In the genomic region with DNA sequence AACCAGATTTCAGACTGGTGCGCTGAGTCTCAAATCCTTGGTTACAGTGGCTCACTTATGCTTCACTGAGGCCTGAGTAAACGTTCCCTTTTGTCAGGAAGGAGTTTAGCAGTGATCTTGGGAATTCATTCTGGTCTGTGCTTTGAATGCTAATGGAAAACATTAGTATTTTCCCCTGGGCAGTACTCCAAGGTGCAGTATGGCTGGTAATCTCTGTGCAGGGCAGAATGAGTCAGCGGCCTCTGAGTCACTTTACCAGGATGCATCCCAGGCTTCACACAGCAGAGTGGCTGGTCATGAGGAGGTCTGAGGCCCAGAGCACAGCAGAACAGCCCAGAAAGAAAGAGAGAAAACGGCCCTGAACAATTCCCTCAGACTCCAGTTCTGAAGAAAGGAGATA, we compare ENCODE assay signal across 10 cellular contexts. TPM values are rescaled to one million over a fixed set of nuclear protein-coding genes. Genes with fewer than 3 reads are reported as not detected.
DNase-seq lines count a peak whose midpoint lies in the region; ATAC-seq, FAIRE-seq and TF ChIP-seq lines count a peak whose summit lies in the region.
"Had no signal": no experiment of that assay in that cellular context is flagged by ENCODE, and none has a peak within 500 bp of the region (broad histone marks: within the 10 kb centered on the region; RNA-seq: fewer than 3 reads in every experiment).

No MANE protein-coding gene starts in this region.

- no peaks in the 10 kb centered on the region for H3K4me1 Mint-ChIP-seq in activated CD4-positive, alpha-beta memory T cell treated with anti-CD3 and anti-CD28 coated beads, Interleukin-2, amount 10 ng/mL, durations not matched to agents 7 days and 5 days

- H3K9me3 ChIP-seq in WERI-Rb-1 (ENCODE audit: severe bottlenecking): no peaks in the 10 kb centered on the region
- H3K9me3 ChIP-seq: HAP-1 had no signal

- H3K36me3 Mint-ChIP-seq in activated CD4-positive, alpha-beta memory T cell treated with anti-CD3 and anti-CD28 coated beads, Interleukin-2, amount 10 ng/mL, durations not matched to agents 7 days and 5 days (ENCODE audit: low read depth): no peaks in the 10 kb centered on the region

- POLR2A ChIA-PET in RWPE1 (lab: Yijun Ruan, JAX; ENCODE audit: low non-redundant PET): no interaction called here
- POLR2A ChIA-PET in activated CD4-positive, alpha-beta memory T cell treated with anti-CD3 and anti-CD28 coated beads, Interleukin-2, amount 10 ng/mL, durations not matched to agents 7 days and 5 days (lab: Charles Lee): no interaction called here

- TF ChIP-seq CTCF in RWPE1 (conservative IDR thresholded peaks at IDR 0.05; ENCODE audit: low read depth) (no peak), WERI-Rb-1 (IDR thresholded peaks at IDR 0.05; ENCODE audit: low read depth, low read length) (no peak)

- no peak for ATAC-seq in HG02798 (IDR thresholded peaks at IDR 0.05; ENCODE audit: poor library complexity, unreplicated experiment)

- H3K27ac ChIP-seq in RWPE1 (peak overlapping the region; percentile 72), WERI-Rb-1 (no peak overlapping the region)

- no peaks in the 10 kb centered on the region for H3K36me3 ChIP-seq in WERI-Rb-1
- H3K36me3 ChIP-seq: HAP-1 had no signal

- CTCF ChIA-PET in RWPE1 (lab: Yijun Ruan, JAX): interaction anchor here (0.6 kb wide), 1 partner anchor 593 kb away, joined by 3 read pairs; no protein-coding TSS in a partner anchor
- CTCF ChIA-PET in activated CD4-positive, alpha-beta memory T cell treated with anti-CD3 and anti-CD28 coated beads, Interleukin-2, amount 10 ng/mL, durations not matched to agents 7 days and 5 days (lab: Charles Lee): interaction anchor here (1.2 kb wide), 1 partner anchor 9 kb away, joined by 3 read pairs; no protein-coding TSS in a partner anchor

- no peaks in the 10 kb centered on the region for H3K27me3 ChIP-seq in WERI-Rb-1 (ENCODE audit: insufficient read depth, low read depth, severe bottlenecking)

- DNase-seq in DMS53 treated with DMSO at 0.1 percent for 48 hours (lab: John Stamatoyannopoulos, UW; ENCODE audit: unreplicated experiment) (peak; percentile 77), RWPE1 (ENCODE audit: low spot score) (peak; percentile 90), frontal cortex (ENCODE audit: low spot score in 2 of 2) (peak in 1 of 2 donors; percentile 12), pons (ENCODE audit: low spot score) (peak; percentile 89), WERI-Rb-1 (no peak), NCI-H1694 treated with DMSO at 0.1 percent for 48 hours (lab: John Stamatoyannopoulos, UW) (no peak)
- DNase-seq in activated CD4-positive, alpha-beta memory T cell treated with anti-CD3 and anti-CD28 coated beads, Interleukin-2, amount 10 ng/mL, durations not matched to agents 7 days and 5 days: no peak

- no peaks in the 10 kb centered on the region for H3K9me3 Mint-ChIP-seq in activated CD4-positive, alpha-beta memory T cell treated with anti-CD3 and anti-CD28 coated beads, Interleukin-2, amount 10 ng/mL, durations not matched to agents 7 days and 5 days

- no peak overlapping the region for H3K4me3 Mint-ChIP-seq in activated CD4-positive, alpha-beta memory T cell treated with anti-CD3 and anti-CD28 coated beads, Interleukin-2, amount 10 ng/mL, durations not matched to agents 7 days and 5 days

- no peaks in the 10 kb centered on the region for H3K27me3 Mint-ChIP-seq in activated CD4-positive, alpha-beta memory T cell treated with anti-CD3 and anti-CD28 coated beads, Interleukin-2, amount 10 ng/mL, durations not matched to agents 7 days and 5 days

- peak; percentile 24 for FAIRE-seq in frontal cortex (lab: Jason Lieb, UNC)
- FAIRE-seq: endometrium had no signal

- H3K4me3 ChIP-seq in WERI-Rb-1 (ENCODE audit: low read depth, low read length): no peak overlapping the region
- H3K4me3 ChIP-seq: HAP-1 had no signal

- H3K27ac Mint-ChIP-seq in activated CD4-positive, alpha-beta memory T cell treated with anti-CD3 and anti-CD28 coated beads, Interleukin-2, amount 10 ng/mL, durations not matched to agents 7 days and 5 days: no peak overlapping the region

RNA-seq across cellular contexts. Expression of gene PCA3, which starts 54.0 kb away (rescaled TPM):
- total RNA-seq in frontal cortex: 0.82 TPM
- not detected for total RNA-seq in activated CD4-positive, alpha-beta memory T cell treated with anti-CD3 and anti-CD28 coated beads, Interleukin-2, amount 10 ng/mL, durations not matched to agents 7 days and 5 days

Comparison
In these comparisons a context has a peak if more than half of its experiments do, and no peak if none do; other contexts are left out.
1. DNase-seq: peak in DMS53 treated with DMSO at 0.1 percent for 48 hours (single experiment), RWPE1 (single experiment) and pons (single experiment); none in WERI-Rb-1 (single experiment), NCI-H1694 treated with DMSO at 0.1 percent for 48 hours (single experiment) and activated CD4-positive, alpha-beta memory T cell treated with anti-CD3 and anti-CD28 coated beads, Interleukin-2, amount 10 ng/mL, durations not matched to agents 7 days and 5 days (single experiment).